Comparison of ENCODE assay signal across 1 cellular context in the genomic region with DNA sequence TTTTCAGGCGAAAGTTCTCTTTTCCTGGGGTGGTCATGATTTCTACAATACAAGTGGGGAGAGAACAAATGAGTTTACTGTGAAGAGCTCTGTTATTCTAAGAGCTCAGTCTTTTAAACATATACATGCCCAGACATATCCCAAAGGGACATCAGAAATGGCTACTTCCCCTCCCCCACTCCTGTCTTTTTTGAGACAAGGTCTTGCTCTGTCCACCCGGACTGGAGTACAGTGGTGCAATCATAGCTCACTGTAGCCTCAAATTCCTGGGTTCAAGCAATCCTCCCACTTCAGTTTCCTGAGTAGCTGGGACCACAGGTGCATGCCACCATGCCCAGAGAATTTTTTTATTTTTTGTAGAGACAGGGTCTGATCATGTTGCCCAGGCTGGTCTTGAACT.
TF ChIP-seq lines count a peak whose summit lies in the region.

No MANE protein-coding gene starts in this region.

TF ChIP-seq in GM12878, 131 proteins besides CTCF, POLR2A, EP300 and RAD21:
- TF ChIP-seq, protein P1, sequence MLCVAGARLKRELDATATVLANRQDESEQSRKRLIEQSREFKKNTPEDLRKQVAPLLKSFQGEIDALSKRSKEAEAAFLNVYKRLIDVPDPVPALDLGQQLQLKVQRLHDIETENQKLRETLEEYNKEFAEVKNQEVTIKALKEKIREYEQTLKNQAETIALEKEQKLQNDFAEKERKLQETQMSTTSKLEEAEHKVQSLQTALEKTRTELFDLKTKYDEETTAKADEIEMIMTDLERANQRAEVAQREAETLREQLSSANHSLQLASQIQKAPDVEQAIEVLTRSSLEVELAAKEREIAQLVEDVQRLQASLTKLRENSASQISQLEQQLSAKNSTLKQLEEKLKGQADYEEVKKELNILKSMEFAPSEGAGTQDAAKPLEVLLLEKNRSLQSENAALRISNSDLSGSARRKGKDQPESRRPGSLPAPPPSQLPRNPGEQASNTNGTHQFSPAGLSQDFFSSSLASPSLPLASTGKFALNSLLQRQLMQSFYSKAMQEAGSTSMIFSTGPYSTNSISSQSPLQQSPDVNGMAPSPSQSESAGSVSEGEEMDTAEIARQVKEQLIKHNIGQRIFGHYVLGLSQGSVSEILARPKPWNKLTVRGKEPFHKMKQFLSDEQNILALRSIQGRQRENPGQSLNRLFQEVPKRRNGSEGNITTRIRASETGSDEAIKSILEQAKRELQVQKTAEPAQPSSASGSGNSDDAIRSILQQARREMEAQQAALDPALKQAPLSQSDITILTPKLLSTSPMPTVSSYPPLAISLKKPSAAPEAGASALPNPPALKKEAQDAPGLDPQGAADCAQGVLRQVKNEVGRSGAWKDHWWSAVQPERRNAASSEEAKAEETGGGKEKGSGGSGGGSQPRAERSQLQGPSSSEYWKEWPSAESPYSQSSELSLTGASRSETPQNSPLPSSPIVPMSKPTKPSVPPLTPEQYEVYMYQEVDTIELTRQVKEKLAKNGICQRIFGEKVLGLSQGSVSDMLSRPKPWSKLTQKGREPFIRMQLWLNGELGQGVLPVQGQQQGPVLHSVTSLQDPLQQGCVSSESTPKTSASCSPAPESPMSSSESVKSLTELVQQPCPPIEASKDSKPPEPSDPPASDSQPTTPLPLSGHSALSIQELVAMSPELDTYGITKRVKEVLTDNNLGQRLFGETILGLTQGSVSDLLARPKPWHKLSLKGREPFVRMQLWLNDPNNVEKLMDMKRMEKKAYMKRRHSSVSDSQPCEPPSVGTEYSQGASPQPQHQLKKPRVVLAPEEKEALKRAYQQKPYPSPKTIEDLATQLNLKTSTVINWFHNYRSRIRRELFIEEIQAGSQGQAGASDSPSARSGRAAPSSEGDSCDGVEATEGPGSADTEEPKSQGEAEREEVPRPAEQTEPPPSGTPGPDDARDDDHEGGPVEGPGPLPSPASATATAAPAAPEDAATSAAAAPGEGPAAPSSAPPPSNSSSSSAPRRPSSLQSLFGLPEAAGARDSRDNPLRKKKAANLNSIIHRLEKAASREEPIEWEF (IDR thresholded peaks at IDR 0.05; ENCODE audit: insufficient replicate concordance, low read depth, low read length) = no peak
- TF ChIP-seq BCL11A (IDR thresholded peaks at IDR 0.05; ENCODE audit: low read depth, low read length) = no peak
- TF ChIP-seq RUNX3 (IDR thresholded peaks at IDR 0.05; ENCODE audit: low read length) = no peak
- TF ChIP-seq, protein P2, sequence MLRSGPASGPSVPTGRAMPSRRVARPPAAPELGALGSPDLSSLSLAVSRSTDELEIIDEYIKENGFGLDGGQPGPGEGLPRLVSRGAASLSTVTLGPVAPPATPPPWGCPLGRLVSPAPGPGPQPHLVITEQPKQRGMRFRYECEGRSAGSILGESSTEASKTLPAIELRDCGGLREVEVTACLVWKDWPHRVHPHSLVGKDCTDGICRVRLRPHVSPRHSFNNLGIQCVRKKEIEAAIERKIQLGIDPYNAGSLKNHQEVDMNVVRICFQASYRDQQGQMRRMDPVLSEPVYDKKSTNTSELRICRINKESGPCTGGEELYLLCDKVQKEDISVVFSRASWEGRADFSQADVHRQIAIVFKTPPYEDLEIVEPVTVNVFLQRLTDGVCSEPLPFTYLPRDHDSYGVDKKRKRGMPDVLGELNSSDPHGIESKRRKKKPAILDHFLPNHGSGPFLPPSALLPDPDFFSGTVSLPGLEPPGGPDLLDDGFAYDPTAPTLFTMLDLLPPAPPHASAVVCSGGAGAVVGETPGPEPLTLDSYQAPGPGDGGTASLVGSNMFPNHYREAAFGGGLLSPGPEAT (IDR thresholded peaks at IDR 0.05; ENCODE audit: low read depth) = no peak
- no peak for TF ChIP-seq SMARCA5 (IDR thresholded peaks at IDR 0.05)
